In the genomic region with DNA sequence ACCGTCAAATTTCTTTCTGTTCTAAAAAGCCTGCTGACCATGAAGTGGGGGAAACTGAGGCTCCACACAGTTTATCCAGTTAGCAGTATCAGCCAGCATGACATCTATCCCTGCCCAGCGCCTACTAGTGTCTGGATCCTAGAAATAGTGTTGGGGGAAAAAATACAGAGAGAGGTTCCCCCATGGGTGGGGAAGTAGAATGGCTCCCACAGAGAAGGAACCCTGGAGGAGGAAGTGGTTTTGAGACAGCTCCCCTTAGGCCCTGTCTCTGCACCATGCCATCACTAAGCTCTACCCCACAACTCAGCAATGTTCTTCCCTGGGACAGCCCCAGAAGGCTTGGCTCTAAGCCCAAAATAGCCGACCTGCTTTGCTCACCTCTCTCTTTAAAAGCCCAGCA, we compare ENCODE assay signal across 20 cellular contexts.
DNase-seq lines count a peak whose midpoint lies in the region; ATAC-seq, FAIRE-seq and TF ChIP-seq lines count a peak whose summit lies in the region.
"Had no signal": no experiment of that assay in that cellular context is flagged by ENCODE, and none has a peak within 500 bp of the region (broad histone marks: within the 10 kb centered on the region; RNA-seq: fewer than 3 reads in every experiment).

No MANE protein-coding gene starts in this region.

- no peak overlapping the region for H2AFZ ChIP-seq in K562 (ENCODE audit: low read depth, low read length)

- CTCF ChIA-PET in K562 (lab: Yijun Ruan, JAX; ENCODE audit: low intra/inter-chr PET ratio) = no interaction called here

- no peaks in the 10 kb centered on the region for H3K4me1 ChIP-seq in K562 (replicated peaks in 1 of 2; ENCODE audit: control insufficient read depth in 2 of 2, insufficient read depth in 2 of 2, low read length in 2 of 2)

- no peaks in the 10 kb centered on the region for H3K79me2 ChIP-seq in K562 (ENCODE audit: control insufficient read depth, insufficient read depth, low read length)

- peaks cover 26 to 32% of the 10 kb centered on the region in 2 experiments for H3K27me3 ChIP-seq in K562 (ENCODE audit: control insufficient read depth in 2 of 2, insufficient read depth in 2 of 2, low read length in 2 of 2)
- H3K27me3 ChIP-seq: ovary had no signal

- no peaks in the 10 kb centered on the region for H3K9me1 ChIP-seq in K562 (ENCODE audit: control insufficient read depth, insufficient read depth, low read length)

- peak; percentile 10 for DNase-seq in GF-D8 (lab: John Stamatoyannopoulos, UW)
- peak; percentile 9 for DNase-seq in NOMO-1 treated with DMSO at 0.1 percent for 48 hours (lab: John Stamatoyannopoulos, UW; ENCODE audit: unreplicated experiment)
- DNase-seq in K562 (ENCODE audit: extremely low read depth in 1 of 4, low spot score in 3 of 4) = no peak
- no peak for DNase-seq in anterior cingulate cortex (lab: John Stamatoyannopoulos, UW)
- DNase-seq in NCI-H345 treated with DMSO at 0.1 percent for 48 hours (lab: John Stamatoyannopoulos, UW; ENCODE audit: unreplicated experiment) = no peak
- DNase-seq: activated CD4-positive, alpha-beta T cell treated with anti-CD3 and anti-CD28 coated beads, Interleukin-2, amount 10 ng/mL, durations not matched to agents 7 days and 5 days; caudate nucleus; DMS53; HCEC 1CT; NCI-H1930; NCI-H526 treated with DMSO at 0.1 percent for 48 hours; ovary; stimulated activated CD4-positive, alpha-beta T cell treated with anti-CD3 and anti-CD28 coated beads, Interleukin-4, amount 100 ng/mL, for 1 hour; stimulated activated CD8-positive, alpha-beta memory T cell treated with anti-CD3 and anti-CD28 coated beads, Interleukin-4, amount 100 ng/mL, for 48 hours had no signal

- H3K9ac ChIP-seq in K562 (ENCODE audit: insufficient read depth in 1 of 2, low read depth in 2 of 2, low read length in 2 of 2) = no peak overlapping the region

- no peaks in the 10 kb centered on the region; the same call in 1 of the 2 replicates for H3K9me3 ChIP-seq in K562 (replicated peaks; ENCODE audit: control insufficient read depth, insufficient read depth, low read depth, low read length)
- H3K9me3 ChIP-seq: ovary, thoracic aorta had no signal

- POLR2A ChIA-PET in K562 (lab: Yijun Ruan, JAX) = interaction anchor here (0.9 kb wide), 1 partner anchor 9 kb away, joined by 3 read pairs; no protein-coding TSS in a partner anchor

- TF ChIP-seq POLR2A in K562 (conservative IDR thresholded peaks at IDR 0.05) (no peak), GM18505 (IDR thresholded peaks at IDR 0.05; ENCODE audit: borderline replicate concordance, extremely low read depth, insufficient read depth, insufficient read length) (no peak)

- intact Hi-C loops in K562 (cut with micrococcal nuclease) = loop anchor here (5.0 to 10.0 kb wide), 6 partner anchors 192 to 1312 kb away; no protein-coding TSS in a partner anchor

- H4K20me1 ChIP-seq in K562 (replicated peaks; ENCODE audit: control insufficient read depth, insufficient read depth, low read length) = no peaks in the 10 kb centered on the region

- no peak overlapping the region for H3K27ac ChIP-seq in K562 (ENCODE audit: extremely low read depth, low read depth, low read length)
- H3K27ac ChIP-seq: ovary, thoracic aorta had no signal

- WGBS in K562 (ENCODE audit: insufficient coverage, low coverage, missing lambda C conversion rate) = 5% methylated on average over 3 of the region's 3 CpGs

- no peak for FAIRE-seq in K562 (lab: Jason Lieb, UNC)
- FAIRE-seq: endometrium had no signal

- peak; percentile 11 to 34 (median 26); a peak in 2 of 6 replicates for TF ChIP-seq CTCF in K562 (IDR thresholded peaks at IDR 0.05 in 2 of 3, conservative IDR thresholded peaks at IDR 0.05 in 1 of 3; ENCODE audit: insufficient read depth in 2 of 3, low read depth in 1 of 3, low read length in 3 of 3)

- H3K4me2 ChIP-seq in K562 (ENCODE audit: insufficient read depth, low read length) = no peak overlapping the region

- in situ Hi-C loops in K562 (cut with MboI) = loop anchor here (10.0 kb wide), 2 partner anchors 1074 to 1474 kb away; no protein-coding TSS in a partner anchor

- ATAC-seq in HG02678 (IDR thresholded peaks at IDR 0.05; ENCODE audit: unreplicated experiment) (peak; percentile 40), K562 (peak; percentile 63), GM18520 (IDR thresholded peaks at IDR 0.05; ENCODE audit: unreplicated experiment) (no peak), GM18505 (IDR thresholded peaks at IDR 0.05; ENCODE audit: unreplicated experiment) (no peak)
- ATAC-seq: left lobe of liver had no signal

- TF ChIP-seq EP300 in K562 (IDR thresholded peaks at IDR 0.05; ENCODE audit: low read length) = no peak

- peak in 1 of 2 experiments; percentile 12; a peak in 2 of 4 replicates for TF ChIP-seq RAD21 in K562 (CRISPR knock-in tag; conservative IDR thresholded peaks at IDR 0.05 in 1 of 2, IDR thresholded peaks at IDR 0.05 in 1 of 2)

- H3K36me3 ChIP-seq in K562 (ENCODE audit: control insufficient read depth, insufficient read depth, low read length) = no peaks in the 10 kb centered on the region
- H3K36me3 ChIP-seq: ovary, thoracic aorta had no signal

- no peak overlapping the region for H3K4me3 ChIP-seq in K562
- H3K4me3 ChIP-seq: ovary, thoracic aorta had no signal

- no TSS peak for BruUV-seq in K562 (replicated peaks; lab: Mats Ljungman, UMichigan)

TF ChIP-seq in K562, 482 proteins besides CTCF, POLR2A, EP300 and RAD21:
- TF ChIP-seq CHD4 (IDR thresholded peaks at IDR 0.05; ENCODE audit: insufficient read depth, insufficient replicate concordance, low read depth, low read length, poor library complexity, severe bottlenecking) (no peak), IRF2 (CRISPR knock-in tag; IDR thresholded peaks at IDR 0.05) (no peak), SPI1 (IDR thresholded peaks at IDR 0.05; ENCODE audit: borderline replicate concordance, low read depth, low read length) (peak; percentile 68; the same call in 1 of the 2 replicates), NFYB (IDR thresholded peaks at IDR 0.05; ENCODE audit: extremely low read depth, insufficient read length) (no peak)

Comparison
In these comparisons a context has a peak if more than half of its experiments do, and no peak if none do; other contexts are left out.
1. DNase-seq: peak in GF-D8 (single experiment) and NOMO-1 treated with DMSO at 0.1 percent for 48 hours (single experiment); none in K562 (0 of 4), anterior cingulate cortex (0 of 58) and NCI-H345 treated with DMSO at 0.1 percent for 48 hours (single experiment).
2. ATAC-seq: peak in HG02678 (single experiment) and K562 (single experiment); none in GM18520 (single experiment) and GM18505 (single experiment).